In genomic region chr5:132540764-132541163, GRCh38 we compare ENCODE assay signal across 22 cellular contexts. TPM values are rescaled to one million over a fixed set of nuclear protein-coding genes. Genes with fewer than 3 reads are reported as not detected.
"Had no signal": no experiment of that assay in that cellular context is flagged by ENCODE, and none has a peak within 500 bp of the region (broad histone marks: within the 10 kb centered on the region; RNA-seq: fewer than 3 reads in every experiment).

No MANE protein-coding gene starts in this region.

- H3K27me3 ChIP-seq: dorsolateral prefrontal cortex, heart right ventricle, neutrophil, sigmoid colon had no signal

- H3K9me3 Mint-ChIP-seq: naive B cell, nephron had no signal

- H3K9me3 ChIP-seq: heart right ventricle, neutrophil, psoas muscle, sigmoid colon had no signal

- DNase-seq: cortex of kidney; dorsolateral prefrontal cortex; effector CD8-positive, alpha-beta T cell; heart right ventricle; kidney glomerular epithelial cell; mesenchymal stem cell; naive B cell; psoas muscle; sigmoid colon; stimulated activated CD4-positive, alpha-beta T cell treated with anti-CD3 and anti-CD28 coated beads, Interleukin-2, amount 100 ng/mL, for 24 hours; stimulated activated naive CD4-positive, alpha-beta T cell treated with Interleukin-2 at 50 U/mL for 16 hours; trophoblast cell had no signal

- H3K27ac ChIP-seq: dorsolateral prefrontal cortex, heart right ventricle, neutrophil, psoas muscle, sigmoid colon, skin epidermis had no signal

- ATAC-seq: heart right ventricle, left lobe of liver, psoas muscle had no signal

- H3K4me1 Mint-ChIP-seq: nephron had no signal

- H3K4me3 ChIP-seq: dorsolateral prefrontal cortex, heart right ventricle, psoas muscle, sigmoid colon, skin epidermis had no signal

- H3K27ac Mint-ChIP-seq: naive B cell, nephron had no signal

- H3K4me1 ChIP-seq: heart right ventricle, psoas muscle, sigmoid colon had no signal

- H3K36me3 Mint-ChIP-seq: naive B cell had no signal

- H3K4me3 Mint-ChIP-seq: naive B cell, nephron had no signal

- H3K36me3 ChIP-seq: heart right ventricle, neutrophil, sigmoid colon had no signal

RNA-seq across cellular contexts. Expression of gene IL5, which starts 2.6 kb away (rescaled TPM):
- total RNA-seq: dorsolateral prefrontal cortex, fibroblast of lung, frontal cortex, heart right ventricle, left lobe of liver, lower leg skin, osteoblast, psoas muscle, sigmoid colon, urinary bladder had no signal
- polyA plus RNA-seq: esophagus, fibroblast of lung, heart right ventricle, psoas muscle, sigmoid colon, urinary bladder had no signal
